Comparison of ENCODE assay signal across 1 cellular context in the genomic region with DNA sequence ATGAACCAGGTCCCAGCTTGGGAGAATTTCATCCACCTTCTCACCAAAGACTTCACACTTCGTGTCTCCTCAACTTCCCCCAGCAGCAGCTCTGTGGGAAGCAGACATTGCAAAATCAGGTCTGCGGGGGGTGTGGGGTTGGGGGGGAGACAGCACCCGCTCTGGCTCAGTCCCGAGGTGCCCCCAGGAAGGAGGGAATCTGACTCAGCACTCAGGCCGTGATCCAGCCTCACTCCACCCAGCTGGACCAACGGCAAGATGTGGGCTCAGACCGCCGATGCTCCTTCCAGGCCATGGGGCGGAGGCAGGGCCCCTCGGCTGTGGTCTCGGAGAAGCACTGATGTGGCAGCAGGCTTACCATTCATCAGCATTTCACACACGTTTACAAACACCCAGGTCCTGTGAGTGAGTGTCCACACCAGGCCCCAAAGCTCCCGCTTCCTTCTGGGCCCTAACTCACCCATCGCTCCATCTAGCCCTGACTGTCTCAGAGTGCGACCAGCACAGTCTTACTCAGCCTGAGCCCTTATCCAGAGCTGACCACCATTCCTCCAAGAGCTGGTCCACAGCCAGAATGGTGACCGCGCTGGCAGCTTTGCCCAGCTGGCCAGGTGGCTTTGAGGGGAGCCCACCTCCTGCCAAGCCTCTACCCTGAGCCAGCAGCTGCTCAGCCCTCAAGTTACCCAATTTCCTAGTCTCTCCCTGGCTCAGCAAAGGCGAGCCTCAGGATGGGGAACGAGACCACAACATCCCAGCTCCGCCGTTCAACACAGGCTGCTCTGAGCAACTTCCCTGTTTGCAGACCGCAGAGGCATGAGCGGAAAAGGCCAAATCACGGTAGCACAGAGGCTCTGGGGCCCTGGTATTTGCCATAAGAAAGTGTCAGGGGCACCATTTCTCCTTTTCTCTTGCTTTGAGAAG.
TF ChIP-seq lines count a peak whose summit lies in the region.

No MANE protein-coding gene starts in this region.

TF ChIP-seq in H1, 55 proteins besides CTCF, POLR2A, EP300 and RAD21:
- no peak for TF ChIP-seq SAP30 (IDR thresholded peaks at IDR 0.05; ENCODE audit: insufficient read depth, insufficient replicate concordance, low read length)
- TF ChIP-seq CHD2 (IDR thresholded peaks at IDR 0.05; ENCODE audit: low read length) = no peak
- no peak for TF ChIP-seq CBX8 (IDR thresholded peaks at IDR 0.05; ENCODE audit: borderline replicate concordance, low read depth, low read length)
- no peak for TF ChIP-seq BACH1 (IDR thresholded peaks at IDR 0.05; ENCODE audit: low read length)
- TF ChIP-seq TBP (IDR thresholded peaks at IDR 0.05; ENCODE audit: low read depth, low read length) = no peak
- TF ChIP-seq SP1 (IDR thresholded peaks at IDR 0.05; ENCODE audit: low read depth, low read length) = no peak
- TF ChIP-seq HDAC2 (IDR thresholded peaks at IDR 0.05; ENCODE audit: borderline replicate concordance in 1 of 2, low read depth in 2 of 2, low read length in 2 of 2) = no peak
- TF ChIP-seq KDM4A (IDR thresholded peaks at IDR 0.05; ENCODE audit: low read depth, low read length, severe bottlenecking) = no peak
- no peak for TF ChIP-seq JUN (IDR thresholded peaks at IDR 0.05; ENCODE audit: low read depth, low read length)
- no peak for TF ChIP-seq BCL11A (IDR thresholded peaks at IDR 0.05; ENCODE audit: low read depth in 2 of 2, low read length in 2 of 2)
- no peak for TF ChIP-seq RNF2 (IDR thresholded peaks at IDR 0.05; ENCODE audit: borderline replicate concordance, low read depth, low read length, missing control alignments, poor library complexity, severe bottlenecking)
- TF ChIP-seq, protein P1, sequence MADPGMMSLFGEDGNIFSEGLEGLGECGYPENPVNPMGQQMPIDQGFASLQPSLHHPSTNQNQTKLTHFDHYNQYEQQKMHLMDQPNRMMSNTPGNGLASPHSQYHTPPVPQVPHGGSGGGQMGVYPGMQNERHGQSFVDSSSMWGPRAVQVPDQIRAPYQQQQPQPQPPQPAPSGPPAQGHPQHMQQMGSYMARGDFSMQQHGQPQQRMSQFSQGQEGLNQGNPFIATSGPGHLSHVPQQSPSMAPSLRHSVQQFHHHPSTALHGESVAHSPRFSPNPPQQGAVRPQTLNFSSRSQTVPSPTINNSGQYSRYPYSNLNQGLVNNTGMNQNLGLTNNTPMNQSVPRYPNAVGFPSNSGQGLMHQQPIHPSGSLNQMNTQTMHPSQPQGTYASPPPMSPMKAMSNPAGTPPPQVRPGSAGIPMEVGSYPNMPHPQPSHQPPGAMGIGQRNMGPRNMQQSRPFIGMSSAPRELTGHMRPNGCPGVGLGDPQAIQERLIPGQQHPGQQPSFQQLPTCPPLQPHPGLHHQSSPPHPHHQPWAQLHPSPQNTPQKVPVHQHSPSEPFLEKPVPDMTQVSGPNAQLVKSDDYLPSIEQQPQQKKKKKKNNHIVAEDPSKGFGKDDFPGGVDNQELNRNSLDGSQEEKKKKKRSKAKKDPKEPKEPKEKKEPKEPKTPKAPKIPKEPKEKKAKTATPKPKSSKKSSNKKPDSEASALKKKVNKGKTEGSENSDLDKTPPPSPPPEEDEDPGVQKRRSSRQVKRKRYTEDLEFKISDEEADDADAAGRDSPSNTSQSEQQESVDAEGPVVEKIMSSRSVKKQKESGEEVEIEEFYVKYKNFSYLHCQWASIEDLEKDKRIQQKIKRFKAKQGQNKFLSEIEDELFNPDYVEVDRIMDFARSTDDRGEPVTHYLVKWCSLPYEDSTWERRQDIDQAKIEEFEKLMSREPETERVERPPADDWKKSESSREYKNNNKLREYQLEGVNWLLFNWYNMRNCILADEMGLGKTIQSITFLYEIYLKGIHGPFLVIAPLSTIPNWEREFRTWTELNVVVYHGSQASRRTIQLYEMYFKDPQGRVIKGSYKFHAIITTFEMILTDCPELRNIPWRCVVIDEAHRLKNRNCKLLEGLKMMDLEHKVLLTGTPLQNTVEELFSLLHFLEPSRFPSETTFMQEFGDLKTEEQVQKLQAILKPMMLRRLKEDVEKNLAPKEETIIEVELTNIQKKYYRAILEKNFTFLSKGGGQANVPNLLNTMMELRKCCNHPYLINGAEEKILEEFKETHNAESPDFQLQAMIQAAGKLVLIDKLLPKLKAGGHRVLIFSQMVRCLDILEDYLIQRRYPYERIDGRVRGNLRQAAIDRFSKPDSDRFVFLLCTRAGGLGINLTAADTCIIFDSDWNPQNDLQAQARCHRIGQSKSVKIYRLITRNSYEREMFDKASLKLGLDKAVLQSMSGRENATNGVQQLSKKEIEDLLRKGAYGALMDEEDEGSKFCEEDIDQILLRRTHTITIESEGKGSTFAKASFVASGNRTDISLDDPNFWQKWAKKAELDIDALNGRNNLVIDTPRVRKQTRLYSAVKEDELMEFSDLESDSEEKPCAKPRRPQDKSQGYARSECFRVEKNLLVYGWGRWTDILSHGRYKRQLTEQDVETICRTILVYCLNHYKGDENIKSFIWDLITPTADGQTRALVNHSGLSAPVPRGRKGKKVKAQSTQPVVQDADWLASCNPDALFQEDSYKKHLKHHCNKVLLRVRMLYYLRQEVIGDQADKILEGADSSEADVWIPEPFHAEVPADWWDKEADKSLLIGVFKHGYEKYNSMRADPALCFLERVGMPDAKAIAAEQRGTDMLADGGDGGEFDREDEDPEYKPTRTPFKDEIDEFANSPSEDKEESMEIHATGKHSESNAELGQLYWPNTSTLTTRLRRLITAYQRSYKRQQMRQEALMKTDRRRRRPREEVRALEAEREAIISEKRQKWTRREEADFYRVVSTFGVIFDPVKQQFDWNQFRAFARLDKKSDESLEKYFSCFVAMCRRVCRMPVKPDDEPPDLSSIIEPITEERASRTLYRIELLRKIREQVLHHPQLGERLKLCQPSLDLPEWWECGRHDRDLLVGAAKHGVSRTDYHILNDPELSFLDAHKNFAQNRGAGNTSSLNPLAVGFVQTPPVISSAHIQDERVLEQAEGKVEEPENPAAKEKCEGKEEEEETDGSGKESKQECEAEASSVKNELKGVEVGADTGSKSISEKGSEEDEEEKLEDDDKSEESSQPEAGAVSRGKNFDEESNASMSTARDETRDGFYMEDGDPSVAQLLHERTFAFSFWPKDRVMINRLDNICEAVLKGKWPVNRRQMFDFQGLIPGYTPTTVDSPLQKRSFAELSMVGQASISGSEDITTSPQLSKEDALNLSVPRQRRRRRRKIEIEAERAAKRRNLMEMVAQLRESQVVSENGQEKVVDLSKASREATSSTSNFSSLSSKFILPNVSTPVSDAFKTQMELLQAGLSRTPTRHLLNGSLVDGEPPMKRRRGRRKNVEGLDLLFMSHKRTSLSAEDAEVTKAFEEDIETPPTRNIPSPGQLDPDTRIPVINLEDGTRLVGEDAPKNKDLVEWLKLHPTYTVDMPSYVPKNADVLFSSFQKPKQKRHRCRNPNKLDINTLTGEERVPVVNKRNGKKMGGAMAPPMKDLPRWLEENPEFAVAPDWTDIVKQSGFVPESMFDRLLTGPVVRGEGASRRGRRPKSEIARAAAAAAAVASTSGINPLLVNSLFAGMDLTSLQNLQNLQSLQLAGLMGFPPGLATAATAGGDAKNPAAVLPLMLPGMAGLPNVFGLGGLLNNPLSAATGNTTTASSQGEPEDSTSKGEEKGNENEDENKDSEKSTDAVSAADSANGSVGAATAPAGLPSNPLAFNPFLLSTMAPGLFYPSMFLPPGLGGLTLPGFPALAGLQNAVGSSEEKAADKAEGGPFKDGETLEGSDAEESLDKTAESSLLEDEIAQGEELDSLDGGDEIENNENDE (IDR thresholded peaks at IDR 0.05; ENCODE audit: insufficient replicate concordance, low read length) = no peak
- TF ChIP-seq TAF7 (optimal IDR thresholded peaks at IDR 0.05; ENCODE audit: borderline replicate concordance, low read depth, low read length) = no peak
- TF ChIP-seq TEAD4 (IDR thresholded peaks at IDR 0.05; ENCODE audit: low read depth, low read length) = no peak
- TF ChIP-seq CBX5 (IDR thresholded peaks at IDR 0.05; ENCODE audit: low read depth, low read length) = no peak
- TF ChIP-seq RXRA (IDR thresholded peaks at IDR 0.05; ENCODE audit: insufficient read depth, low read depth, low read length) = no peak
- TF ChIP-seq, protein P2, sequence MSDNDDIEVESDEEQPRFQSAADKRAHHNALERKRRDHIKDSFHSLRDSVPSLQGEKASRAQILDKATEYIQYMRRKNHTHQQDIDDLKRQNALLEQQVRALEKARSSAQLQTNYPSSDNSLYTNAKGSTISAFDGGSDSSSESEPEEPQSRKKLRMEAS (IDR thresholded peaks at IDR 0.05) = no peak
TF ChIP-seq in H1: peak in this region for 0.
